In genomic region chr3:49316696-49317457, GRCh38 we compare ENCODE assay signal across 15 cellular contexts.
"Had no signal": no experiment of that assay in that cellular context is flagged by ENCODE, and none has a peak within 500 bp of the region (broad histone marks: within the 10 kb centered on the region; RNA-seq: fewer than 3 reads in every experiment).

No MANE protein-coding gene starts in this region.

- H3K27me3 ChIP-seq: adrenal gland, cardiac muscle cell had no signal

- H3K4me3 ChIP-seq: adrenal gland, cardiac muscle cell, mucosa of descending colon had no signal

- H3K27ac ChIP-seq: adrenal gland, cardiac muscle cell, WERI-Rb-1 had no signal

- H3K9me3 ChIP-seq: adrenal gland, mucosa of descending colon had no signal

- ATAC-seq: activated CD8-positive, alpha-beta memory T cell treated with anti-CD3 and anti-CD28 coated beads, Interleukin-2, amount 10 ng/mL, durations not matched to agents 7 days and 5 days; activated T-cell treated with anti-CD3 and anti-CD28 coated beads, Interleukin-2, amount 50 U/mL, for 4 hours; left cardiac atrium; mucosa of descending colon; naive thymus-derived CD8-positive, alpha-beta T cell; SK-N-SH treated with all-trans-retinoic acid at 6 μM for 48 hours; stimulated activated naive B cell treated with anti-CD40 and anti-IgM and Interleukin-4, amounts not matched to agents 10 μg/mL and 1 μg/mL and 100 μg/mL, for 72 hours had no signal

- H3K4me1 ChIP-seq: adrenal gland had no signal

- DNase-seq: activated CD4-positive, alpha-beta memory T cell treated with anti-CD3 and anti-CD28 coated beads for 36 hours; activated CD8-positive, alpha-beta memory T cell treated with anti-CD3 and anti-CD28 coated beads, Interleukin-2, amount 10 ng/mL, durations not matched to agents 7 days and 5 days; activated effector memory CD4-positive, alpha-beta T cell treated with anti-CD3 and anti-CD28 coated beads, Interleukin-2, amount 50 U/mL, for 16 hours; activated T-cell treated with anti-CD3 and anti-CD28 coated beads, Interleukin-2, amount 50 U/mL, for 4 hours; adrenal gland; foreskin fibroblast; left cardiac atrium; mammary epithelial cell; mucosa of descending colon; naive thymus-derived CD8-positive, alpha-beta T cell; stimulated activated naive B cell treated with anti-CD40 and anti-IgM and Interleukin-4, amounts not matched to agents 10 μg/mL and 1 μg/mL and 100 μg/mL, for 72 hours; trophoblast cell; WERI-Rb-1 had no signal
